Comparison of ENCODE assay signal across 8 cellular contexts in the genomic region with DNA sequence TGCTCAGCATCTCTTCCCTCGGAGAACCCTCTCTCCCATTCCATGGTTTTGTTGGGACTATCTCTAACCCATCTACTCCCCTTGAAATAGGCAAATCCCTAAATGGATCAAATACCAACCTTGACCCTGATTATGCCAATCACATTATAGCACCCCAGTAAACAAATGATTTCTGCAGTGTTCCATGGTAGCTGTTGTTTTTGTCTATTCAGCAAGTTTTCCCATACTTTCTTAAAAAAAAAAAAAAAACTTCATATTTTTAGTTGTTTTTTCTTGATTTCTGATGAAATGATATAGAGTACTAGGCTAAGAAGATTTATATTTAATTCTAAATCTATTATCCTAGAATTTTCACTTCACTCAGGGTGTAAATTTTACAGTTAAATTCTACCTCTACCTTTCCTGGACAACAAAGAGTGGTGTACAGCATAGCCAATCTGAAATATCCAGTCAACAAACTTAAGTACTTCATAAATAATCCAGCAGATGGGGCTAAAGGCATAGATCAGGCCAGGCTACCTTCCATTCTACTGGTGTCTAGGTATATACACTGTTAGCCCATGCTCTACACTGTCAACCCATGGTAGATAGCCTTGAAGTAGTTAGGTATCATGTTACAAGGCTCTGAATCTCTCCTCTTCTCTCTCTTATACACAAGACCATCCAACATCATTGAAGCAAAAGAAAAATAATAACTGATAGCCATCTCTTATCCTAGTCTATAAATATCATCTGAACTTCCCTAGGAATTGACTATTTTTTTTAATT.
DNase-seq lines count a peak whose midpoint lies in the region; ATAC-seq and TF ChIP-seq lines count a peak whose summit lies in the region.

No MANE protein-coding gene starts in this region.

- peaks cover 28 to 61% (median 37%) of the 10 kb centered on the region in 11 experiments for H3K36me3 ChIP-seq in BLaER1 treated with 17β-estradiol and CSF1 and Interleukin-3, amounts not matched to agents 10 nM and 100 nM
- H3K36me3 ChIP-seq in colonic mucosa = no peaks in the 10 kb centered on the region
- no peaks in the 10 kb centered on the region for H3K36me3 ChIP-seq in right lobe of liver

- H3K4me1 ChIP-seq in BLaER1 treated with 17β-estradiol and CSF1 and Interleukin-3, amounts not matched to agents 10 nM and 100 nM = peaks cover 10 to 39% (median 14%) of the 10 kb centered on the region in 10 experiments
- H3K4me1 ChIP-seq in colonic mucosa = no peaks in the 10 kb centered on the region
- H3K4me1 ChIP-seq in right lobe of liver = peaks cover 0 to 6% (median under 1%) of the 10 kb centered on the region in 4 donors

- ATAC-seq in GM18499 (IDR thresholded peaks at IDR 0.05; ENCODE audit: insufficient read depth, unreplicated experiment) (peak; percentile 91), HG02759 (IDR thresholded peaks at IDR 0.05; ENCODE audit: unreplicated experiment) (peak; percentile 99), right lobe of liver (peak; percentile 98 to 99 (median 99))

- H3K27me3 ChIP-seq in BLaER1 treated with 17β-estradiol and CSF1 and Interleukin-3, amounts not matched to agents 10 nM and 100 nM = no peaks in the 10 kb centered on the region
- H3K27me3 ChIP-seq in colonic mucosa (no peaks in the 10 kb centered on the region), right lobe of liver (no peaks in the 10 kb centered on the region)

- TF ChIP-seq CTCF in colonic mucosa (IDR thresholded peaks at IDR 0.05) (peak; percentile 48), right lobe of liver (IDR thresholded peaks at IDR 0.05) (peak; percentile 52 to 72 (median 58)), coronary artery (IDR thresholded peaks at IDR 0.05) (no peak)

- intact Hi-C loops in colonic mucosa (cut with DNase I) = loop anchor here (10.0 kb wide), 1 partner anchor 640 kb away; no protein-coding TSS in a partner anchor
- intact Hi-C loops in right lobe of liver (cut with DNase I) = no loop called here

- H3K9ac ChIP-seq in BLaER1 treated with 17β-estradiol and CSF1 and Interleukin-3, amounts not matched to agents 10 nM and 100 nM = peak overlapping the region in 4 of 11 experiments; percentile 18 to 45 (median 28); a peak in 2 of 22 replicates
- H3K9ac ChIP-seq in colonic mucosa (ENCODE audit: low read depth in 2 of 2, low read length in 2 of 2) = no peak overlapping the region

- 86% methylated on average over 1 of the region's 1 CpG for WGBS in right lobe of liver (ENCODE audit: insufficient coverage, low coverage, low lambda C conversion rate, missing lambda C conversion rate)

- H3K4me2 ChIP-seq in BLaER1 treated with 17β-estradiol and CSF1 and Interleukin-3, amounts not matched to agents 10 nM and 100 nM = peak overlapping the region in 10 of 11 experiments; percentile 18 to 57 (median 40); a peak in 14 of 22 replicates

- H3K4me3 ChIP-seq in BLaER1 treated with 17β-estradiol and CSF1 and Interleukin-3, amounts not matched to agents 10 nM and 100 nM = no peak overlapping the region
- H3K4me3 ChIP-seq in colonic mucosa = no peak overlapping the region
- no peak overlapping the region for H3K4me3 ChIP-seq in right lobe of liver
- no peak overlapping the region for H3K4me3 ChIP-seq in coronary artery

- TF ChIP-seq POLR2A in right lobe of liver (IDR thresholded peaks at IDR 0.05) = no peak

- DNase-seq in NAMALWA (ENCODE audit: low spot score) (peak; percentile 88), RPMI8226 (peak; percentile 62), colonic mucosa (peak; percentile 25), right lobe of liver (no peak), coronary artery (ENCODE audit: low spot score) (no peak)

- H3K9me3 ChIP-seq in BLaER1 treated with 17β-estradiol and CSF1 and Interleukin-3, amounts not matched to agents 10 nM and 100 nM (replicated peaks in 1 of 11) = peaks cover 0 to 7% (median 0%) of the 10 kb centered on the region in 11 experiments; a peak in 7 of 22 replicates
- no peaks in the 10 kb centered on the region for H3K9me3 ChIP-seq in colonic mucosa
- H3K9me3 ChIP-seq in right lobe of liver = no peaks in the 10 kb centered on the region

- peaks cover 0 to 11% (median 0%) of the 10 kb centered on the region in 11 experiments; a peak in 2 of 22 replicates for H4K20me1 ChIP-seq in BLaER1 treated with 17β-estradiol and CSF1 and Interleukin-3, amounts not matched to agents 10 nM and 100 nM

- H3K27ac ChIP-seq in BLaER1 treated with 17β-estradiol and CSF1 and Interleukin-3, amounts not matched to agents 10 nM and 100 nM = peak overlapping the region in 8 of 11 experiments; percentile 37 to 65 (median 48); a peak in 11 of 22 replicates
- H3K27ac ChIP-seq in colonic mucosa (no peak overlapping the region), right lobe of liver (no peak overlapping the region), coronary artery (no peak overlapping the region)

Comparison
In these comparisons a context has a peak if more than half of its experiments do, and no peak if none do; other contexts are left out.
1. H3K27ac ChIP-seq: peak in BLaER1 treated with 17β-estradiol and CSF1 and Interleukin-3, amounts not matched to agents 10 nM and 100 nM (8 of 11); none in colonic mucosa (single experiment), right lobe of liver (0 of 3) and coronary artery (0 of 2).
2. DNase-seq: peak in NAMALWA (single experiment), RPMI8226 (single experiment) and colonic mucosa (single experiment); none in right lobe of liver (0 of 3) and coronary artery (single experiment).
3. Peak in every context shown above with its lines, with median percentiles within 50 percentile points of each other: ATAC-seq.